15 cellular contexts compared by ENCODE assay signal in the genomic region with DNA sequence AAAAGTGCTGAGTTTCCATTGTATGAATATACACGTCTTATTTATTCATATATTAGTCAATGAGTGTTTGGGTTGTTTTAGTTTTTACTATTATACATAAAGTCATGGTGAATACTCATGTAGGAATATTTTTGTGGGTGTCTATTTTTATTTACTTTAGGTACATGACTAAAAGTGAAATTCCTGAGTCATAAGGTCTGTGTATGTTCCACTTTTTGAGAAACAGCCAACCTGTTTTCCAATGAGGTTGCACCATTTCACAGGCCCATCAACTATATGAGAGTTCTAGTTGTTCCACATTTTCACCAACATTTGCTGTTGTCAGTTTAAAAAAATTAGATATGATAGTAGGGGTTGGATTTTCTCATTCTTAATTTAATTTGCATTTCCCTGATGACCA. TPM values are rescaled to one million over a fixed set of nuclear protein-coding genes. Genes with fewer than 3 reads are reported as not detected.
DNase-seq lines count a peak whose midpoint lies in the region; ATAC-seq and TF ChIP-seq lines count a peak whose summit lies in the region.
"Had no signal": no experiment of that assay in that cellular context is flagged by ENCODE, and none has a peak within 500 bp of the region (broad histone marks: within the 10 kb centered on the region; RNA-seq: fewer than 3 reads in every experiment).

No MANE protein-coding gene starts in this region.

- whole genome bisulfite sequencing in stomach, 5 donors = 73 to 88% (median 78%) methylated on average over 1 of the region's 1 CpG

- H3K9me3 ChIP-seq in mucosa of descending colon (peaks cover 16% of the 10 kb centered on the region), stomach (peaks cover 7 to 18% (median 17%) of the 10 kb centered on the region in 4 donors)
- H3K9me3 ChIP-seq: SJSA1 had no signal

- H3K4me1 Mint-ChIP-seq in activated naive CD4-positive, alpha-beta T cell treated with anti-CD3 and anti-CD28 coated beads for 36 hours (ENCODE audit: low read depth) = no peaks in the 10 kb centered on the region

- CTCF ChIA-PET in activated naive CD4-positive, alpha-beta T cell treated with anti-CD3 and anti-CD28 coated beads for 36 hours (lab: Charles Lee) = no interaction called here

- peaks cover 17% of the 10 kb centered on the region for H3K9me3 Mint-ChIP-seq in activated naive CD4-positive, alpha-beta T cell treated with anti-CD3 and anti-CD28 coated beads for 36 hours

- no peaks in the 10 kb centered on the region for H3K36me3 Mint-ChIP-seq in activated naive CD4-positive, alpha-beta T cell treated with anti-CD3 and anti-CD28 coated beads for 36 hours (ENCODE audit: low read depth)

- ATAC-seq in GM19043 (IDR thresholded peaks at IDR 0.05; ENCODE audit: low read depth, unreplicated experiment) (peak; percentile 72), HG02588 (IDR thresholded peaks at IDR 0.05; ENCODE audit: unreplicated experiment) (peak; percentile 88), HG03354 (IDR thresholded peaks at IDR 0.05; ENCODE audit: poor library complexity, severe bottlenecking, unreplicated experiment) (peak; percentile 65), mucosa of descending colon (no peak)
- ATAC-seq: foreskin keratinocyte had no signal

- H3K27me3 Mint-ChIP-seq in activated naive CD4-positive, alpha-beta T cell treated with anti-CD3 and anti-CD28 coated beads for 36 hours (ENCODE audit: low read depth) = peaks cover 4% of the 10 kb centered on the region

- intact Hi-C loops in mucosa of descending colon (cut with DNase I, micrococcal nuclease) (no loop called here), stomach (cut with DNase I; ENCODE audit: low total_unique reads) (no loop called here)
- intact Hi-C loops in activated naive CD4-positive, alpha-beta T cell treated with anti-CD3 and anti-CD28 coated beads for 36 hours (cut with micrococcal nuclease) = no loop called here

- H3K27me3 ChIP-seq in stomach = no peaks in the 10 kb centered on the region
- H3K27me3 ChIP-seq: foreskin keratinocyte, SJSA1 had no signal

- no peak overlapping the region for H3K27ac Mint-ChIP-seq in activated naive CD4-positive, alpha-beta T cell treated with anti-CD3 and anti-CD28 coated beads for 36 hours
- H3K27ac Mint-ChIP-seq: IgD-negative memory B cell; stimulated activated naive B cell treated with anti-CD40 and anti-IgM and Interleukin-4, amounts not matched to agents 10 μg/mL and 1 μg/mL and 100 μg/mL, for 72 hours had no signal

- no peak overlapping the region for H3K4me3 ChIP-seq in GM12865 (ENCODE audit: low read depth, low read length)
- no peak overlapping the region for H3K4me3 ChIP-seq in mucosa of descending colon
- H3K4me3 ChIP-seq in stomach = no peak overlapping the region
- H3K4me3 ChIP-seq: SJSA1 had no signal

- H3K27ac ChIP-seq in stomach = no peak overlapping the region
- H3K27ac ChIP-seq: foreskin keratinocyte, SJSA1 had no signal

- H3K36me3 ChIP-seq in mucosa of descending colon (ENCODE audit: low read depth) = no peaks in the 10 kb centered on the region
- H3K36me3 ChIP-seq in stomach = no peaks in the 10 kb centered on the region
- H3K36me3 ChIP-seq: SJSA1 had no signal

- TF ChIP-seq CTCF in GM12865 (IDR thresholded peaks at IDR 0.05; ENCODE audit: insufficient read depth, low read depth, low read length, missing control alignments) (no peak), mucosa of descending colon (IDR thresholded peaks at IDR 0.05) (no peak), stomach (IDR thresholded peaks at IDR 0.05) (no peak)

- no peak for TF ChIP-seq EP300 in stomach (IDR thresholded peaks at IDR 0.05)

- H3K4me1 ChIP-seq in mucosa of descending colon (ENCODE audit: low read depth) (no peaks in the 10 kb centered on the region), stomach (no peaks in the 10 kb centered on the region)
- H3K4me1 ChIP-seq: SJSA1 had no signal

- H3K4me3 Mint-ChIP-seq in activated naive CD4-positive, alpha-beta T cell treated with anti-CD3 and anti-CD28 coated beads for 36 hours = no peak overlapping the region
- H3K4me3 Mint-ChIP-seq: IgD-negative memory B cell; stimulated activated naive B cell treated with anti-CD40 and anti-IgM and Interleukin-4, amounts not matched to agents 10 μg/mL and 1 μg/mL and 100 μg/mL, for 72 hours had no signal

- DNase-seq in GM12865 (ENCODE audit: low read depth) (peak; percentile 56), mucosa of descending colon (no peak), stomach (no peak)
- DNase-seq in activated naive CD4-positive, alpha-beta T cell (lab: John Stamatoyannopoulos, UW) = no peak
- DNase-seq in activated naive CD4-positive, alpha-beta T cell treated with anti-CD3 and anti-CD28 coated beads for 36 hours = no peak
- DNase-seq: effector CD4-positive, alpha-beta T cell; foreskin keratinocyte; NCI-H1694 treated with DMSO at 0.1 percent for 48 hours; stimulated activated CD4-positive, alpha-beta T cell treated with anti-CD3 and anti-CD28 coated beads, Interleukin-2, amount 100 ng/mL, for 48 hours; stimulated activated naive B cell treated with anti-CD40 and anti-IgM and Interleukin-4, amounts not matched to agents 10 μg/mL and 1 μg/mL and 100 μg/mL, for 72 hours had no signal

- no peak for TF ChIP-seq POLR2A in stomach (IDR thresholded peaks at IDR 0.05)

RNA-seq across cellular contexts. Expression of a gene that starts 6.6 kb away (rescaled TPM):
- total RNA-seq in mucosa of descending colon (not detected), stomach (not detected)
- polyA plus RNA-seq in stomach = not detected
- total RNA-seq in activated naive CD4-positive, alpha-beta T cell treated with anti-CD3 and anti-CD28 coated beads for 36 hours = not detected
- total RNA-seq: foreskin keratinocyte, SJSA1 had no signal
- polyA plus RNA-seq: foreskin keratinocyte, IgD-negative memory B cell had no signal

RNA-seq across cellular contexts. Expression of a gene that starts 19.4 kb away (rescaled TPM):
- total RNA-seq in mucosa of descending colon (10 to 100 TPM; 10.6 to 11.9 (median 11.1) TPM), stomach (10 to 100 TPM in 2 of 5 donors, 1 to 10 TPM in 3; 1.7 to 17.4 (median 7.5) TPM)
- 1 to 10 TPM; 3.2 to 5.4 (median 3.8) TPM for polyA plus RNA-seq in stomach
- 1 to 10 TPM; 5.9 to 6.4 TPM for total RNA-seq in activated naive CD4-positive, alpha-beta T cell treated with anti-CD3 and anti-CD28 coated beads for 36 hours

RNA-seq across cellular contexts. Expression of a gene that starts 45.3 kb away (rescaled TPM):
- total RNA-seq in mucosa of descending colon (not detected), stomach (not detected)
- polyA plus RNA-seq in stomach = not detected
- not detected for total RNA-seq in activated naive CD4-positive, alpha-beta T cell treated with anti-CD3 and anti-CD28 coated beads for 36 hours
- total RNA-seq: foreskin keratinocyte, SJSA1 had no signal
- polyA plus RNA-seq: foreskin keratinocyte, IgD-negative memory B cell had no signal
